ENCODE assay signal across 11 cellular contexts in genomic region chr4:23789765-23790164, GRCh38.
DNase-seq lines count a peak whose midpoint lies in the region; ATAC-seq and TF ChIP-seq lines count a peak whose summit lies in the region.
"Had no signal": no experiment of that assay in that cellular context is flagged by ENCODE, and none has a peak within 500 bp of the region (broad histone marks: within the 10 kb centered on the region; RNA-seq: fewer than 3 reads in every experiment).

No MANE protein-coding gene starts in this region.

- no peak overlapping the region; the same call in 1 of the 2 replicates for H2AFZ ChIP-seq in GM23338

- no peak for TF ChIP-seq EP300 in gastroesophageal sphincter (IDR thresholded peaks at IDR 0.05)

- H3K36me3 ChIP-seq in gastroesophageal sphincter (peaks cover 0 to 5% of the 10 kb centered on the region in 2 donors), GM23338 (ENCODE audit: insufficient read depth) (no peaks in the 10 kb centered on the region)
- H3K36me3 ChIP-seq: prostate gland had no signal

- peaks cover 8% of the 10 kb centered on the region; the same call in 1 of the 2 replicates for H3K9me2 ChIP-seq in GM23338 (ENCODE audit: insufficient read depth)

- H3F3A ChIP-seq in GM23338 (replicated peaks; ENCODE audit: low read depth), result no peaks in the 10 kb centered on the region

- H3K4me3 ChIP-seq in gastroesophageal sphincter (no peak overlapping the region), GM23338 (no peak overlapping the region)
- H3K4me3 ChIP-seq: prostate gland had no signal

- H3K27me3 Mint-ChIP-seq in nephron (ENCODE audit: low read depth) (no peaks in the 10 kb centered on the region), GM23338 (ENCODE audit: insufficient read depth, low read depth, poor library complexity) (no peaks in the 10 kb centered on the region)

- 50 to 51% methylated on average over 5 of the region's 5 CpGs for WGBS in gastroesophageal sphincter (ENCODE audit: low coverage in 1 of 2), 2 donors

- H3K4me1 ChIP-seq in gastroesophageal sphincter (peaks cover 0 to 18% (median 2%) of the 10 kb centered on the region in 3 donors), GM23338 (ENCODE audit: insufficient read depth) (peaks cover 8% of the 10 kb centered on the region; the same call in 1 of the 2 replicates)
- H3K4me1 ChIP-seq: prostate gland had no signal

- H3K27ac ChIP-seq in gastroesophageal sphincter (no peak overlapping the region), GM23338 (ENCODE audit: low read depth) (no peak overlapping the region)
- H3K27ac ChIP-seq: prostate gland had no signal

- H3K9me3 ChIP-seq in gastroesophageal sphincter, result no peaks in the 10 kb centered on the region
- H3K9me3 ChIP-seq: prostate gland had no signal

- DNase-seq in AG08395 (ENCODE audit: low spot score), result peak; percentile 73
- peak; percentile 97 for DNase-seq in M059J (ENCODE audit: low read depth)
- DNase-seq in GM23338 (ENCODE audit: low spot score), result no peak
- DNase-seq: NCI-H2029 had no signal

- no peaks in the 10 kb centered on the region for H3K79me2 ChIP-seq in GM23338 (replicated peaks; ENCODE audit: insufficient read depth)

- ATAC-seq in gastroesophageal sphincter (peak; percentile 60), GM18870 (IDR thresholded peaks at IDR 0.05; ENCODE audit: unreplicated experiment) (no peak), HG03521 (IDR thresholded peaks at IDR 0.05; ENCODE audit: unreplicated experiment) (no peak), HG03139 (IDR thresholded peaks at IDR 0.05; ENCODE audit: unreplicated experiment) (no peak), GM23338 (no peak)
- ATAC-seq: Panc1 had no signal

- peak overlapping the region; percentile 76 to 88 (median 82) for H3K27ac Mint-ChIP-seq in nephron
- H3K27ac Mint-ChIP-seq in GM23338, result no peak overlapping the region

- no peak for TF ChIP-seq POLR2A in gastroesophageal sphincter (IDR thresholded peaks at IDR 0.05)

- H3K36me3 Mint-ChIP-seq in nephron (ENCODE audit: low read depth), result peaks cover 20% of the 10 kb centered on the region
- no peaks in the 10 kb centered on the region for H3K36me3 Mint-ChIP-seq in GM23338 (ENCODE audit: low read depth)

- H3K4me1 Mint-ChIP-seq in nephron (no peaks in the 10 kb centered on the region), GM23338 (peaks cover 6% of the 10 kb centered on the region; the same call in 2 of the 3 replicates)

- no peak overlapping the region for H3K4me2 ChIP-seq in GM23338

- H3K9me3 Mint-ChIP-seq in nephron (peaks cover 10% of the 10 kb centered on the region), GM23338 (no peaks in the 10 kb centered on the region)

- TF ChIP-seq CTCF in gastroesophageal sphincter (IDR thresholded peaks at IDR 0.05), result no peak
- no peak for TF ChIP-seq CTCF in nephron (IDR thresholded peaks at IDR 0.05; ENCODE audit: unreplicated experiment in 3 of 3)
- no peak for TF ChIP-seq CTCF in GM23338 (conservative IDR thresholded peaks at IDR 0.05; ENCODE audit: low read depth in 2 of 2)

- no peak overlapping the region for H3K4me3 Mint-ChIP-seq in nephron
- no peak overlapping the region for H3K4me3 Mint-ChIP-seq in GM23338

- no peaks in the 10 kb centered on the region for H3K27me3 ChIP-seq in gastroesophageal sphincter
- H3K27me3 ChIP-seq in GM23338 (ENCODE audit: insufficient read depth), result no peaks in the 10 kb centered on the region

- no peaks in the 10 kb centered on the region for H4K20me1 ChIP-seq in GM23338 (replicated peaks; ENCODE audit: insufficient read depth)

TF ChIP-seq in GM23338, 12 proteins besides CTCF, POLR2A, EP300 and RAD21:
- TF ChIP-seq POLR2AphosphoS5 (IDR thresholded peaks at IDR 0.05; ENCODE audit: low read depth) (no peak), EZH2 (IDR thresholded peaks at IDR 0.05; ENCODE audit: low read depth, unreplicated experiment) (no peak), ZNF462 (CRISPR knock-in tag; IDR thresholded peaks at IDR 0.05) (no peak), STAT1 (IDR thresholded peaks at IDR 0.05; ENCODE audit: unreplicated experiment) (no peak), ZNF114 (CRISPR knock-in tag; IDR thresholded peaks at IDR 0.05) (no peak), EZH2phosphoT487 (IDR thresholded peaks at IDR 0.05; ENCODE audit: unreplicated experiment) (no peak), NANOG (IDR thresholded peaks at IDR 0.05; ENCODE audit: borderline replicate concordance) (no peak), ZNF331 (CRISPR knock-in tag; IDR thresholded peaks at IDR 0.05; ENCODE audit: low read depth) (no peak), JUNB (IDR thresholded peaks at IDR 0.05; ENCODE audit: unreplicated experiment) (no peak)
- TF ChIP-seq, protein P1, sequence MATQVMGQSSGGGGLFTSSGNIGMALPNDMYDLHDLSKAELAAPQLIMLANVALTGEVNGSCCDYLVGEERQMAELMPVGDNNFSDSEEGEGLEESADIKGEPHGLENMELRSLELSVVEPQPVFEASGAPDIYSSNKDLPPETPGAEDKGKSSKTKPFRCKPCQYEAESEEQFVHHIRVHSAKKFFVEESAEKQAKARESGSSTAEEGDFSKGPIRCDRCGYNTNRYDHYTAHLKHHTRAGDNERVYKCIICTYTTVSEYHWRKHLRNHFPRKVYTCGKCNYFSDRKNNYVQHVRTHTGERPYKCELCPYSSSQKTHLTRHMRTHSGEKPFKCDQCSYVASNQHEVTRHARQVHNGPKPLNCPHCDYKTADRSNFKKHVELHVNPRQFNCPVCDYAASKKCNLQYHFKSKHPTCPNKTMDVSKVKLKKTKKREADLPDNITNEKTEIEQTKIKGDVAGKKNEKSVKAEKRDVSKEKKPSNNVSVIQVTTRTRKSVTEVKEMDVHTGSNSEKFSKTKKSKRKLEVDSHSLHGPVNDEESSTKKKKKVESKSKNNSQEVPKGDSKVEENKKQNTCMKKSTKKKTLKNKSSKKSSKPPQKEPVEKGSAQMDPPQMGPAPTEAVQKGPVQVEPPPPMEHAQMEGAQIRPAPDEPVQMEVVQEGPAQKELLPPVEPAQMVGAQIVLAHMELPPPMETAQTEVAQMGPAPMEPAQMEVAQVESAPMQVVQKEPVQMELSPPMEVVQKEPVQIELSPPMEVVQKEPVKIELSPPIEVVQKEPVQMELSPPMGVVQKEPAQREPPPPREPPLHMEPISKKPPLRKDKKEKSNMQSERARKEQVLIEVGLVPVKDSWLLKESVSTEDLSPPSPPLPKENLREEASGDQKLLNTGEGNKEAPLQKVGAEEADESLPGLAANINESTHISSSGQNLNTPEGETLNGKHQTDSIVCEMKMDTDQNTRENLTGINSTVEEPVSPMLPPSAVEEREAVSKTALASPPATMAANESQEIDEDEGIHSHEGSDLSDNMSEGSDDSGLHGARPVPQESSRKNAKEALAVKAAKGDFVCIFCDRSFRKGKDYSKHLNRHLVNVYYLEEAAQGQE (IDR thresholded peaks at IDR 0.05; ENCODE audit: unreplicated experiment), result no peak
